14 cellular contexts compared by ENCODE assay signal in genomic region chr6:101296184-101296583, GRCh38.
DNase-seq lines count a peak whose midpoint lies in the region; ATAC-seq, FAIRE-seq and TF ChIP-seq lines count a peak whose summit lies in the region.
"Had no signal": no experiment of that assay in that cellular context is flagged by ENCODE, and none has a peak within 500 bp of the region (broad histone marks: within the 10 kb centered on the region; RNA-seq: fewer than 3 reads in every experiment).

No MANE protein-coding gene starts in this region.

- peaks cover 2% of the 10 kb centered on the region for H3K4me1 Mint-ChIP-seq in astrocyte (ENCODE audit: low read depth, unreplicated experiment)

- H2AFZ ChIP-seq in astrocyte (ENCODE audit: low read depth, low read length) = no peak overlapping the region

- no peak overlapping the region for H3K27ac Mint-ChIP-seq in astrocyte (ENCODE audit: unreplicated experiment)
- H3K27ac Mint-ChIP-seq: activated naive CD4-positive, alpha-beta T cell treated with anti-CD3 and anti-CD28 coated beads, Interleukin-2, amount 50 U/mL, for 72 hours had no signal

- H3K4me1 ChIP-seq in astrocyte (ENCODE audit: insufficient read depth, low read length) = no peaks in the 10 kb centered on the region

- no peaks in the 10 kb centered on the region for H3K27me3 Mint-ChIP-seq in astrocyte (ENCODE audit: low read depth, unreplicated experiment)

- H3K4me2 ChIP-seq in astrocyte (ENCODE audit: low read length) = no peak overlapping the region
- H3K4me2 ChIP-seq: BLaER1 treated with 17β-estradiol and CSF1 and Interleukin-3, amounts not matched to agents 10 nM and 100 nM had no signal

- H3K9me3 Mint-ChIP-seq in astrocyte (ENCODE audit: unreplicated experiment) = peaks cover 4% of the 10 kb centered on the region

- H3K36me3 ChIP-seq in astrocyte (ENCODE audit: insufficient read depth, low read length) = no peaks in the 10 kb centered on the region
- H3K36me3 ChIP-seq: BLaER1 treated with 17β-estradiol and CSF1 and Interleukin-3, amounts not matched to agents 10 nM and 100 nM had no signal

- H3K36me3 Mint-ChIP-seq in astrocyte (ENCODE audit: low read depth, unreplicated experiment) = no peaks in the 10 kb centered on the region
- H3K36me3 Mint-ChIP-seq: activated naive CD4-positive, alpha-beta T cell treated with anti-CD3 and anti-CD28 coated beads, Interleukin-2, amount 50 U/mL, for 72 hours had no signal

- peaks cover 2% of the 10 kb centered on the region for H3K9me3 ChIP-seq in astrocyte (ENCODE audit: insufficient read depth, low read depth, low read length)

- DNase-seq in EL = peak; percentile 69
- peak; percentile 90 for DNase-seq in NCI-H1694 treated with DMSO at 0.1 percent for 48 hours (lab: John Stamatoyannopoulos, UW)
- peak; percentile 6 for DNase-seq in astrocyte (ENCODE audit: low read depth)
- peak; percentile 6 for DNase-seq in inferior parietal cortex (ENCODE audit: extremely low spot score)
- DNase-seq in RWPE1 (ENCODE audit: low spot score) = no peak
- no peak for DNase-seq in NCI-H1105 treated with DMSO at 0.1 percent for 48 hours (lab: John Stamatoyannopoulos, UW)
- DNase-seq in head of caudate nucleus = no peak
- DNase-seq: activated CD4-positive, alpha-beta T cell treated with anti-CD3 and anti-CD28 coated beads, Interleukin-2, amount 50 U/mL, for 1 hour; central memory CD4-positive, alpha-beta T cell; SIG-M5; stimulated activated CD4-positive, alpha-beta T cell treated with anti-CD3 and anti-CD28 coated beads, Interleukin-1b, Interleukin-23, amount 100 ng/mL, for 48 hours had no signal

- no peaks in the 10 kb centered on the region for H3K79me2 ChIP-seq in astrocyte (ENCODE audit: insufficient read depth, low read length)

- no peak for ATAC-seq in esophagus mucosa
- ATAC-seq: activated naive CD4-positive, alpha-beta T cell treated with anti-CD3 and anti-CD28 coated beads, Interleukin-2, amount 50 U/mL, for 72 hours had no signal

- H3K27me3 ChIP-seq in astrocyte (ENCODE audit: insufficient read depth, low read length) = no peaks in the 10 kb centered on the region
- H3K27me3 ChIP-seq: BLaER1 treated with 17β-estradiol and CSF1 and Interleukin-3, amounts not matched to agents 10 nM and 100 nM had no signal

- FAIRE-seq in astrocyte (lab: Jason Lieb, UNC) = no peak

- no peak for TF ChIP-seq CTCF in astrocyte (IDR thresholded peaks at IDR 0.05; ENCODE audit: insufficient read depth, low read depth, low read length)
- TF ChIP-seq CTCF in RWPE1 (conservative IDR thresholded peaks at IDR 0.05; ENCODE audit: low read depth) = no peak

- POLR2A ChIA-PET in RWPE1 (lab: Yijun Ruan, JAX; ENCODE audit: low non-redundant PET) = no interaction called here

- no peaks in the 10 kb centered on the region for H4K20me1 ChIP-seq in astrocyte (ENCODE audit: insufficient read depth, low read length)
- H4K20me1 ChIP-seq: BLaER1 treated with 17β-estradiol and CSF1 and Interleukin-3, amounts not matched to agents 10 nM and 100 nM had no signal

- CTCF ChIA-PET in RWPE1 (lab: Yijun Ruan, JAX) = no interaction called here

- no peak overlapping the region for H3K27ac ChIP-seq in astrocyte (ENCODE audit: low read depth, low read length)
- H3K27ac ChIP-seq in RWPE1 = no peak overlapping the region
- H3K27ac ChIP-seq: BLaER1 treated with 17β-estradiol and CSF1 and Interleukin-3, amounts not matched to agents 10 nM and 100 nM had no signal

- H3K4me3 ChIP-seq in astrocyte (ENCODE audit: insufficient read depth, low read depth, low read length) = no peak overlapping the region
- H3K4me3 ChIP-seq: BLaER1 treated with 17β-estradiol and CSF1 and Interleukin-3, amounts not matched to agents 10 nM and 100 nM had no signal

- H3K4me3 Mint-ChIP-seq in astrocyte (ENCODE audit: unreplicated experiment) = no peak overlapping the region

- intact Hi-C loops in head of caudate nucleus (cut with DNase I) = no loop called here

- no peak overlapping the region for H3K9ac ChIP-seq in astrocyte (ENCODE audit: low read length)
- H3K9ac ChIP-seq: BLaER1 treated with 17β-estradiol and CSF1 and Interleukin-3, amounts not matched to agents 10 nM and 100 nM had no signal

Comparison
In these comparisons a context has a peak if more than half of its experiments do, and no peak if none do; other contexts are left out.
1. DNase-seq: peak in EL (single experiment), NCI-H1694 treated with DMSO at 0.1 percent for 48 hours (single experiment), astrocyte (single experiment) and inferior parietal cortex (single experiment); none in RWPE1 (single experiment), NCI-H1105 treated with DMSO at 0.1 percent for 48 hours (single experiment) and head of caudate nucleus (0 of 42).